11 cellular contexts compared by ENCODE assay signal in genomic region chr15:78915341-78916087, GRCh38. TPM values are rescaled to one million over a fixed set of nuclear protein-coding genes. Genes with fewer than 3 reads are reported as not detected.
DNase-seq lines count a peak whose midpoint lies in the region; ATAC-seq and TF ChIP-seq lines count a peak whose summit lies in the region.
"Had no signal": no experiment of that assay in that cellular context is flagged by ENCODE, and none has a peak within 500 bp of the region (broad histone marks: within the 10 kb centered on the region; RNA-seq: fewer than 3 reads in every experiment).

No MANE protein-coding gene starts in this region.

- H3K9ac ChIP-seq in rectal smooth muscle tissue (ENCODE audit: low read length), result no peak overlapping the region

- H3K36me3 ChIP-seq in heart right ventricle (peaks cover 0 to 88% (median 24%) of the 10 kb centered on the region in 9 donors), rectal smooth muscle tissue (ENCODE audit: control insufficient read depth, insufficient read depth, low read length) (peaks cover 10% of the 10 kb centered on the region)

- H3K27me3 ChIP-seq in heart right ventricle (no peaks in the 10 kb centered on the region), rectal smooth muscle tissue (ENCODE audit: control insufficient read depth, insufficient read depth, low read length) (no peaks in the 10 kb centered on the region)

- H3K27ac ChIP-seq in heart right ventricle, result peak overlapping the region in 3 of 10 donors; percentile 7 to 71 (median 9)
- peak overlapping the region; percentile 53 for H3K27ac ChIP-seq in rectal smooth muscle tissue (ENCODE audit: low read depth, low read length)

- H3K36me3 Mint-ChIP-seq in activated CD4-positive, alpha-beta T cell treated with anti-CD3 and anti-CD28 coated beads for 36 hours (ENCODE audit: low read depth), result peaks cover 31% of the 10 kb centered on the region

- intact Hi-C loops in heart right ventricle (cut with DNase I), result loop anchor here in 3 of 10 donors (2.0 to 10.0 kb wide), 4 partner anchors 19 to 259 kb away; no protein-coding TSS in a partner anchor
- intact Hi-C loops in activated CD4-positive, alpha-beta T cell treated with anti-CD3 and anti-CD28 coated beads for 36 hours (cut with DNase I, micrococcal nuclease), result no loop called here

- peak; percentile 26 to 81 (median 64) for ATAC-seq in heart right ventricle
- no peak for ATAC-seq in activated CD4-positive, alpha-beta T cell treated with anti-CD3 and anti-CD28 coated beads for 36 hours
- no peak for ATAC-seq in HG03432 (IDR thresholded peaks at IDR 0.05; ENCODE audit: unreplicated experiment)
- ATAC-seq: HCT116 had no signal

- no peak overlapping the region for H3K27ac Mint-ChIP-seq in activated CD4-positive, alpha-beta T cell treated with anti-CD3 and anti-CD28 coated beads for 36 hours
- H3K27ac Mint-ChIP-seq: T-helper 1 cell treated with Interleukin-12 subunit alpha and Interleukin-12 subunit beta and Interleukin-4 antibody, amounts not matched to agents 30 μg/mL and 1 μg/mL, for 36 hours had no signal

- 86% methylated on average over 12 of the region's 12 CpGs for WGBS in heart right ventricle, 2 donors

- no peaks in the 10 kb centered on the region for H3K27me3 Mint-ChIP-seq in activated CD4-positive, alpha-beta T cell treated with anti-CD3 and anti-CD28 coated beads for 36 hours

- H3K9me3 Mint-ChIP-seq in activated CD4-positive, alpha-beta T cell treated with anti-CD3 and anti-CD28 coated beads for 36 hours (ENCODE audit: low read depth), result no peaks in the 10 kb centered on the region
- H3K9me3 Mint-ChIP-seq: T-helper 1 cell treated with Interleukin-12 subunit alpha and Interleukin-12 subunit beta and Interleukin-4 antibody, amounts not matched to agents 30 μg/mL and 1 μg/mL, for 36 hours had no signal

- no peaks in the 10 kb centered on the region for H3K9me3 ChIP-seq in heart right ventricle

- DNase-seq in GM04504 (ENCODE audit: low read depth), result peak; percentile 46
- DNase-seq in SKM-1 treated with dmso at 0.1 percent for 144 hours (lab: John Stamatoyannopoulos, UW; ENCODE audit: unreplicated experiment), result peak; percentile 95
- DNase-seq in heart right ventricle, result no peak
- DNase-seq in activated CD4-positive, alpha-beta T cell treated with anti-CD3 and anti-CD28 coated beads for 36 hours, result no peak
- no peak for DNase-seq in NCI-H2081 (lab: John Stamatoyannopoulos, UW)
- DNase-seq in DMS 273 treated with DMSO at 0.1 percent for 48 hours (lab: John Stamatoyannopoulos, UW), result no peak
- DNase-seq: NCI-H1048 had no signal

- TF ChIP-seq CTCF in heart right ventricle (IDR thresholded peaks at IDR 0.05), result no peak

- CTCF ChIA-PET in activated CD4-positive, alpha-beta T cell treated with anti-CD3 and anti-CD28 coated beads for 36 hours (lab: Charles Lee), result no interaction called here

- peaks cover 2% of the 10 kb centered on the region for H3K4me1 Mint-ChIP-seq in activated CD4-positive, alpha-beta T cell treated with anti-CD3 and anti-CD28 coated beads for 36 hours

- H3K4me3 ChIP-seq in heart right ventricle (no peak overlapping the region), rectal smooth muscle tissue (ENCODE audit: low read length) (no peak overlapping the region)

- POLR2A ChIA-PET in activated CD4-positive, alpha-beta T cell treated with anti-CD3 and anti-CD28 coated beads for 36 hours (lab: Charles Lee), result no interaction called here

- H3K4me1 ChIP-seq in heart right ventricle, result peaks cover 8 to 72% (median 28%) of the 10 kb centered on the region in 9 donors
- H3K4me1 ChIP-seq in rectal smooth muscle tissue (ENCODE audit: control insufficient read depth, insufficient read depth, low read length), result peaks cover 21% of the 10 kb centered on the region

- H3K4me3 Mint-ChIP-seq in activated CD4-positive, alpha-beta T cell treated with anti-CD3 and anti-CD28 coated beads for 36 hours, result no peak overlapping the region
- H3K4me3 Mint-ChIP-seq: T-helper 1 cell treated with Interleukin-12 subunit alpha and Interleukin-12 subunit beta and Interleukin-4 antibody, amounts not matched to agents 30 μg/mL and 1 μg/mL, for 36 hours had no signal

RNA-seq across cellular contexts. Expression of gene CTSH, which starts 29.3 kb away (rescaled TPM):
- total RNA-seq in heart right ventricle, result 100 to 1,000 TPM in 1 of 10 donors, 10 to 100 TPM in 9; 26.4 to 122 (median 62.5) TPM
- polyA plus RNA-seq in heart right ventricle, result 10 to 100 TPM; 54.6 to 68.1 TPM
- 10 to 100 TPM; 11.2 to 15.1 TPM for total RNA-seq in activated CD4-positive, alpha-beta T cell treated with anti-CD3 and anti-CD28 coated beads for 36 hours

RNA-seq across cellular contexts. Expression of gene MORF4L1, which starts 42.8 kb away (rescaled TPM):
- 100 to 1,000 TPM; 317 to 399 (median 365) TPM for total RNA-seq in heart right ventricle
- 100 to 1,000 TPM; 119 to 280 TPM for polyA plus RNA-seq in heart right ventricle
- 100 to 1,000 TPM; 260 to 353 TPM for total RNA-seq in activated CD4-positive, alpha-beta T cell treated with anti-CD3 and anti-CD28 coated beads for 36 hours

Comparison
In these comparisons a context has a peak if more than half of its experiments do, and no peak if none do; other contexts are left out.
1. DNase-seq: peak in GM04504 (single experiment) and SKM-1 treated with dmso at 0.1 percent for 144 hours (single experiment); none in heart right ventricle (0 of 2), activated CD4-positive, alpha-beta T cell treated with anti-CD3 and anti-CD28 coated beads for 36 hours (single experiment), NCI-H2081 (0 of 2) and DMS 273 treated with DMSO at 0.1 percent for 48 hours (single experiment).
2. ATAC-seq: peak in heart right ventricle (8 of 8); none in activated CD4-positive, alpha-beta T cell treated with anti-CD3 and anti-CD28 coated beads for 36 hours (single experiment) and HG03432 (single experiment).